ENCODE assay signal across 1 cellular context in the genomic region with DNA sequence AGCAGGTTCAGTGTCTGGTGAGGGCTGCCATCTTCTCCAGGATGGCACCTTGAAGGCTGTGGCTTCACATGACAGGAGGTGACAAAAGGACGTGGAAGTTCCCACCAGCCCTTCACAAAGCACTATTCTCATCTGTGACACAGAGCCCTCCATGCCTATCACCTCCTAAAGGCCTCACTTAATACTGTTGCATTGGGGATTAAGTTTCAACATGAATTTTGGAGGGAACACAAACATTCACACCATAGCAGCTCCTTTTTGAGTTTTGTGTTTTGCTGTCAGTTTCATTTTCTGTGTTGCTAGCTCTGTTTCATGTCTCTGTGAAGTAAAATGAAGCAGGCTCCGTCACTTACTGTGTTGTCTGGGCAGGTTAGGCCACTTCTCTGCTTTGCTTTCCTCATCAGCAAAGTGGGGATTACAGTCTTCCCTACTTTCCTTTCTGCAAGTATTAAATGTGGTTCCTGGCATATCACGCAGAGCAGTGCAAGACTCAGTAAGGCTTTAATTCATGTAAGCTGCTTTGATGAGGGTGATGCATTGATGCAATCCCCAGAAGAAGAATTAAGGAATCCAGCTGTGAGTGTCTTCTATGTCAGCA.
TF ChIP-seq lines count a peak whose summit lies in the region.

No MANE protein-coding gene starts in this region.

TF ChIP-seq in HepG2, 621 proteins besides CTCF, POLR2A, EP300 and RAD21:
- TF ChIP-seq, protein P1, sequence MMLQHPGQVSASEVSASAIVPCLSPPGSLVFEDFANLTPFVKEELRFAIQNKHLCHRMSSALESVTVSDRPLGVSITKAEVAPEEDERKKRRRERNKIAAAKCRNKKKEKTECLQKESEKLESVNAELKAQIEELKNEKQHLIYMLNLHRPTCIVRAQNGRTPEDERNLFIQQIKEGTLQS (CRISPR knock-in tag; IDR thresholded peaks at IDR 0.05) = no peak
- TF ChIP-seq TAF15 (IDR thresholded peaks at IDR 0.05; ENCODE audit: low read depth, low read length, poor library complexity, severe bottlenecking) = no peak
- TF ChIP-seq ZNF713 (CRISPR knock-in tag; IDR thresholded peaks at IDR 0.05) = no peak
- no peak for TF ChIP-seq ZSCAN29 (CRISPR knock-in tag; conservative IDR thresholded peaks at IDR 0.05)
- TF ChIP-seq ESRRA (CRISPR knock-in tag; IDR thresholded peaks at IDR 0.05; ENCODE audit: low read depth) = no peak
- TF ChIP-seq, protein P2, sequence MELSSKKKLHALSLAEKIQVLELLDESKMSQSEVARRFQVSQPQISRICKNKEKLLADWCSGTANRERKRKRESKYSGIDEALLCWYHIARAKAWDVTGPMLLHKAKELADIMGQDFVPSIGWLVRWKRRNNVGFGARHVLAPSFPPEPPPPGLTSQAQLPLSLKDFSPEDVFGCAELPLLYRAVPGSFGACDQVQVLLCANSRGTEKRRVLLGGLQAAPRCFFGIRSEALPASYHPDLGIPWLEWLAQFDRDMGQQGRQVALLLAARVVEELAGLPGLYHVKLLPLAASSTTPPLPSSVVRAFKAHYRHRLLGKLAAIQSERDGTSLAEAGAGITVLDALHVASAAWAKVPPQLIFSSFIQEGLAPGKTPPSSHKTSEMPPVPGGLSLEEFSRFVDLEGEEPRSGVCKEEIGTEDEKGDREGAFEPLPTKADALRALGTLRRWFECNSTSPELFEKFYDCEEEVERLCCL (CRISPR knock-in tag; IDR thresholded peaks at IDR 0.05; ENCODE audit: borderline replicate concordance) = no peak
- no peak for TF ChIP-seq ZNF24 (IDR thresholded peaks at IDR 0.05)
- TF ChIP-seq ZNF292 (CRISPR knock-in tag; IDR thresholded peaks at IDR 0.05; ENCODE audit: borderline replicate concordance, low read depth) = no peak
- TF ChIP-seq SMARCE1 (IDR thresholded peaks at IDR 0.05; ENCODE audit: borderline replicate concordance) = no peak
- TF ChIP-seq, protein P3, sequence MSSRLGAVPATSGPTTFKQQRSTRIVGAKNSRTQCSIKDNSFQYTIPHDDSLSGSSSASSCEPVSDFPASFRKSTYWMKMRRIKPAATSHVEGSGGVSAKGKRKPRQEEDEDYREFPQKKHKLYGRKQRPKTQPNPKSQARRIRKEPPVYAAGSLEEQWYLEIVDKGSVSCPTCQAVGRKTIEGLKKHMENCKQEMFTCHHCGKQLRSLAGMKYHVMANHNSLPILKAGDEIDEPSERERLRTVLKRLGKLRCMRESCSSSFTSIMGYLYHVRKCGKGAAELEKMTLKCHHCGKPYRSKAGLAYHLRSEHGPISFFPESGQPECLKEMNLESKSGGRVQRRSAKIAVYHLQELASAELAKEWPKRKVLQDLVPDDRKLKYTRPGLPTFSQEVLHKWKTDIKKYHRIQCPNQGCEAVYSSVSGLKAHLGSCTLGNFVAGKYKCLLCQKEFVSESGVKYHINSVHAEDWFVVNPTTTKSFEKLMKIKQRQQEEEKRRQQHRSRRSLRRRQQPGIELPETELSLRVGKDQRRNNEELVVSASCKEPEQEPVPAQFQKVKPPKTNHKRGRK (CRISPR knock-in tag; IDR thresholded peaks at IDR 0.05) = no peak
- no peak for TF ChIP-seq ZSCAN21 (CRISPR knock-in tag; IDR thresholded peaks at IDR 0.05; ENCODE audit: borderline replicate concordance)
- TF ChIP-seq MAFK (conservative IDR thresholded peaks at IDR 0.05 in 1 of 2, IDR thresholded peaks at IDR 0.05 in 1 of 2; ENCODE audit: low read length in 2 of 2) = no peak
- no peak for TF ChIP-seq HMG20B (CRISPR knock-in tag; conservative IDR thresholded peaks at IDR 0.05)
- TF ChIP-seq SP1 (IDR thresholded peaks at IDR 0.05) = no peak
- no peak for TF ChIP-seq SP1 (CRISPR knock-in tag; IDR thresholded peaks at IDR 0.05)
